In genomic region chr22:29152045-29152380, GRCh38 we compare ENCODE assay signal across 16 cellular contexts. TPM values are rescaled to one million over a fixed set of nuclear protein-coding genes. Genes with fewer than 3 reads are reported as not detected.
A peak's percentile ranks its signal among the peaks of the same experiment; 100 is the strongest.
DNase-seq lines count a peak whose midpoint lies in the region; ATAC-seq, FAIRE-seq and TF ChIP-seq lines count a peak whose summit lies in the region.
"Had no signal": no experiment of that assay in that cellular context is flagged by ENCODE, and none has a peak within 500 bp of the region (broad histone marks: within the 10 kb centered on the region; RNA-seq: fewer than 3 reads in every experiment).

No MANE protein-coding gene starts in this region.

- H3K36me3 ChIP-seq in HUES64 (ENCODE audit: insufficient read depth, low read length) = no peaks in the 10 kb centered on the region
- no peaks in the 10 kb centered on the region for H3K36me3 ChIP-seq in mesendoderm (ENCODE audit: control insufficient read depth, insufficient read depth, low read length)
- H3K36me3 ChIP-seq in stomach smooth muscle (ENCODE audit: control insufficient read depth in 2 of 2, insufficient read depth in 2 of 2, low read length in 2 of 2) = no peaks in the 10 kb centered on the region

- H3K79me1 ChIP-seq in mesendoderm (ENCODE audit: low read length) = no peaks in the 10 kb centered on the region

- peaks cover 50% of the 10 kb centered on the region for H3K4me1 Mint-ChIP-seq in dendritic cell treated with granulocyte-macrophage colony-stimulating factor and Interleukin-4, amounts not matched to agents 40 ng/mL and 50 ng/mL, for 4 days (ENCODE audit: low read depth)

- H3K27ac ChIP-seq in HUES64 (ENCODE audit: low read depth, low read length) (peak overlapping the region; percentile 75), mesendoderm (ENCODE audit: low read depth, low read length) (peak overlapping the region; percentile 41), stomach smooth muscle (ENCODE audit: low read length) (peak overlapping the region; percentile 67)

- no peak overlapping the region for H3K4me3 ChIP-seq in HUES64 (ENCODE audit: low read length)
- H3K4me3 ChIP-seq in mesendoderm (ENCODE audit: low read length) = no peak overlapping the region
- H3K4me3 ChIP-seq in stomach smooth muscle (ENCODE audit: low read length in 2 of 2) = peak overlapping the region in 1 of 2 donors; percentile 15

- H4K8ac ChIP-seq in mesendoderm (ENCODE audit: low read depth, low read length) = no peak overlapping the region

- H4K5ac ChIP-seq in mesendoderm (ENCODE audit: low read length) = no peak overlapping the region

- H2BK120ac ChIP-seq in mesendoderm (ENCODE audit: low read depth, low read length) = no peak overlapping the region

- H3K18ac ChIP-seq in mesendoderm (ENCODE audit: low read length) = peak overlapping the region; percentile 85

- no peak overlapping the region for H3K4ac ChIP-seq in mesendoderm (ENCODE audit: low read depth, low read length)

- H3K23ac ChIP-seq in mesendoderm (ENCODE audit: low read length) = no peak overlapping the region

- H3K4me2 ChIP-seq in mesendoderm (ENCODE audit: low read length) = no peak overlapping the region

- no peak overlapping the region for H3K9ac ChIP-seq in HUES64 (ENCODE audit: low read depth, low read length)
- peak overlapping the region; percentile 20 for H3K9ac ChIP-seq in mesendoderm (ENCODE audit: low read length)
- no peak overlapping the region for H3K9ac ChIP-seq in stomach smooth muscle (ENCODE audit: low read length in 2 of 2)

- peak overlapping the region; percentile 95 for H3K27ac Mint-ChIP-seq in dendritic cell treated with granulocyte-macrophage colony-stimulating factor and Interleukin-4, amounts not matched to agents 40 ng/mL and 50 ng/mL, for 4 days
- H3K27ac Mint-ChIP-seq: stimulated activated naive B cell treated with anti-CD40 and anti-IgM and Interleukin-4, amounts not matched to agents 10 μg/mL and 1 μg/mL and 100 μg/mL, for 72 hours had no signal

- H3K9me3 ChIP-seq in HUES64 (ENCODE audit: insufficient read depth, low read depth, low read length) (no peaks in the 10 kb centered on the region), stomach smooth muscle (ENCODE audit: control insufficient read depth in 2 of 2, low read length in 2 of 2) (no peaks in the 10 kb centered on the region)

- H2BK15ac ChIP-seq in mesendoderm (replicated peaks; ENCODE audit: low read depth) = no peak overlapping the region

- H3K36me3 Mint-ChIP-seq in dendritic cell treated with granulocyte-macrophage colony-stimulating factor and Interleukin-4, amounts not matched to agents 40 ng/mL and 50 ng/mL, for 4 days (ENCODE audit: low read depth) = no peaks in the 10 kb centered on the region
- H3K36me3 Mint-ChIP-seq: CD4-positive, CD25-positive, alpha-beta regulatory T cell; stimulated activated naive B cell treated with anti-CD40 and anti-IgM and Interleukin-4, amounts not matched to agents 10 μg/mL and 1 μg/mL and 100 μg/mL, for 72 hours had no signal

- H3K27me3 ChIP-seq in HUES64 (ENCODE audit: insufficient read depth, low read length) (no peaks in the 10 kb centered on the region), mesendoderm (ENCODE audit: insufficient read depth, low read length, poor library complexity) (no peaks in the 10 kb centered on the region), stomach smooth muscle (ENCODE audit: control insufficient read depth in 1 of 2, insufficient read depth in 2 of 2, low read length in 2 of 2) (no peaks in the 10 kb centered on the region)

- DNase-seq in mesendoderm = peak; percentile 78
- no peak for DNase-seq in stimulated activated CD4-positive, alpha-beta T cell treated with anti-CD3 and anti-CD28 coated beads, Interleukin-15, amount 100 ng/mL, for 24 hours
- no peak for DNase-seq in GM12892 (ENCODE audit: insufficient read length)
- no peak for DNase-seq in effector CD8-positive, alpha-beta T cell (lab: John Stamatoyannopoulos, UW)
- DNase-seq: activated CD4-positive, alpha-beta T cell treated with anti-CD3 and anti-CD28 coated beads, Interleukin-2, amount 50 U/mL, for 4 hours; activated gamma-delta T cell; CD4-positive, CD25-positive, alpha-beta regulatory T cell; central memory CD4-positive, alpha-beta T cell; stimulated activated naive B cell treated with anti-CD40 and anti-IgM and Interleukin-4, amounts not matched to agents 10 μg/mL and 1 μg/mL and 100 μg/mL, for 72 hours; T-helper 2 cell had no signal

- WGBS in HUES64 = 9% methylated on average over 3 of the region's 3 CpGs
- no CpG with 5 or more reads among the region's 3 CpGs for WGBS in mesendoderm (ENCODE audit: extremely low coverage, insufficient coverage, low lambda C conversion rate)

- H2BK5ac ChIP-seq in mesendoderm (ENCODE audit: low read length) = no peak overlapping the region

- peak overlapping the region; percentile 77 for H3K4me3 Mint-ChIP-seq in dendritic cell treated with granulocyte-macrophage colony-stimulating factor and Interleukin-4, amounts not matched to agents 40 ng/mL and 50 ng/mL, for 4 days
- H3K4me3 Mint-ChIP-seq: CD4-positive, CD25-positive, alpha-beta regulatory T cell; stimulated activated naive B cell treated with anti-CD40 and anti-IgM and Interleukin-4, amounts not matched to agents 10 μg/mL and 1 μg/mL and 100 μg/mL, for 72 hours had no signal

- H3K79me2 ChIP-seq in mesendoderm (ENCODE audit: control insufficient read depth, insufficient read depth, low read length) = no peaks in the 10 kb centered on the region

- H2AK5ac ChIP-seq in mesendoderm (ENCODE audit: low read length) = no peak overlapping the region

- TF ChIP-seq POLR2A in GM12892 (IDR thresholded peaks at IDR 0.05; ENCODE audit: low read depth, low read length) = no peak

- H3K4me1 ChIP-seq in HUES64 (ENCODE audit: insufficient read depth, low read length) (peaks cover 40% of the 10 kb centered on the region), mesendoderm (ENCODE audit: control insufficient read depth, low read depth, low read length) (peaks cover 4% of the 10 kb centered on the region), stomach smooth muscle (ENCODE audit: control insufficient read depth, insufficient read depth, low read length) (peaks cover 23% of the 10 kb centered on the region)

- intact Hi-C loops in dendritic cell treated with granulocyte-macrophage colony-stimulating factor and Interleukin-4, amounts not matched to agents 40 ng/mL and 50 ng/mL, for 4 days (cut with micrococcal nuclease) = loop anchor here (2.0 to 10.0 kb wide), 6 partner anchors 40 to 297 kb away; partner anchors contain the start of genes EWSR1, KREMEN1 and ZNRF3

- H3K9me3 Mint-ChIP-seq in dendritic cell treated with granulocyte-macrophage colony-stimulating factor and Interleukin-4, amounts not matched to agents 40 ng/mL and 50 ng/mL, for 4 days = no peaks in the 10 kb centered on the region
- H3K9me3 Mint-ChIP-seq: CD4-positive, CD25-positive, alpha-beta regulatory T cell; stimulated activated naive B cell treated with anti-CD40 and anti-IgM and Interleukin-4, amounts not matched to agents 10 μg/mL and 1 μg/mL and 100 μg/mL, for 72 hours had no signal

- peaks cover 20% of the 10 kb centered on the region for H3K27me3 Mint-ChIP-seq in dendritic cell treated with granulocyte-macrophage colony-stimulating factor and Interleukin-4, amounts not matched to agents 40 ng/mL and 50 ng/mL, for 4 days

- no peak for ATAC-seq in HG03571 (IDR thresholded peaks at IDR 0.05; ENCODE audit: unreplicated experiment)

- FAIRE-seq in GM12892 (lab: Jason Lieb, UNC) = no peak
- FAIRE-seq: islet of Langerhans had no signal

- peak overlapping the region; percentile 80 for H3K56ac ChIP-seq in mesendoderm (ENCODE audit: low read length)

RNA-seq across cellular contexts. Expression of gene EMID1, which starts 53.7 kb away (rescaled TPM):
- polyA plus RNA-seq in HUES64 (2013, experiment 1 of 2) = 4.9 TPM
- 7.2 TPM for polyA plus RNA-seq in HUES64 (2013, experiment 2 of 2)
- polyA plus RNA-seq in mesendoderm (2013, experiment 1 of 2) = 0.74 TPM
- 0.85 TPM for polyA plus RNA-seq in mesendoderm (2013, experiment 2 of 2)
- polyA plus RNA-seq in GM12892 (2012; ENCODE audit: missing spikeins) = 10.9 TPM
- polyA plus RNA-seq: fibroblast of lung had no signal
